ENCODE assay signal across 10 cellular contexts in the genomic region with DNA sequence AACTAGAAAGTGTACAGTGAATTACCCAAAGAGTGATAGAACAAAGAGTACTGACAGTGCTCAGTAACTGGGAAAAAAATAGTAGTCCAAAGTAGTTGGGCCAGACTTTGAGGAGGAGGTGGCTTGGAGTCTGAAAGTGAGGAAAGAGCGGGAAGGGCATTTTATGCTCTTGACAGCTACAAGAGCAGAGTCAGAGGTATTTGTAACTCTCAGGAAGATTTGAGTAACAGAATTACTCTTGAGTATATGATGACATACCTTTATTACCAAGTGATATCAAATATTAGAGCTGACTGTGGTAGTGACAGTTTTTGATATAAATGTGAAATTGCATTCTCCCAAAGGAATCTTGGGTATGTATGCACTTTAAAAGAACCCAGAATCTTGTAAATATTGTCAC. TPM values are rescaled to one million over a fixed set of nuclear protein-coding genes. Genes with fewer than 3 reads are reported as not detected.
DNase-seq lines count a peak whose midpoint lies in the region; ATAC-seq and TF ChIP-seq lines count a peak whose summit lies in the region.
"Had no signal": no experiment of that assay in that cellular context is flagged by ENCODE, and none has a peak within 500 bp of the region (broad histone marks: within the 10 kb centered on the region; RNA-seq: fewer than 3 reads in every experiment).

No MANE protein-coding gene starts in this region.

- intact Hi-C loops in adrenal gland (cut with DNase I) = no loop called here

- H3K4me1 Mint-ChIP-seq in activated T-cell treated with anti-CD3 and anti-CD28 coated beads, Interleukin-2, amount 50 U/mL, for 24 hours (ENCODE audit: low read depth) = peaks cover 66% of the 10 kb centered on the region
- H3K4me1 Mint-ChIP-seq in stimulated activated naive CD8-positive, alpha-beta T cell treated with anti-CD3 and anti-CD28 coated beads, Interleukin-15, amount 100 ng/mL, for 72 hours = peaks cover 68% of the 10 kb centered on the region

- peaks cover 17% of the 10 kb centered on the region for H3K36me3 Mint-ChIP-seq in activated T-cell treated with anti-CD3 and anti-CD28 coated beads, Interleukin-2, amount 50 U/mL, for 24 hours (ENCODE audit: low read depth)

- WGBS in adrenal gland, 4 donors = 67 to 82% (median 77%) methylated on average over 1 of the region's 1 CpG

- no peak for DNase-seq in activated T-cell treated with anti-CD3 and anti-CD28 coated beads, Interleukin-2, amount 50 U/mL, for 24 hours
- DNase-seq in activated T-cell treated with anti-CD3 and anti-CD28 coated beads for 4 hours (no peak), foreskin fibroblast (no peak), islet precursor cell (no peak), Peyer's patch (no peak), adrenal gland (no peak)
- no peak for DNase-seq in stimulated activated naive CD8-positive, alpha-beta T cell treated with anti-CD3 and anti-CD28 coated beads, Interleukin-15, amount 100 ng/mL, for 72 hours
- DNase-seq: activated gamma-delta T cell treated with Interleukin-2 at 50 U/mL for 16 hours had no signal

- H3K27ac ChIP-seq in Peyer's patch (no peak overlapping the region), adrenal gland (no peak overlapping the region)
- H3K27ac ChIP-seq: neutrophil had no signal

- no peaks in the 10 kb centered on the region for H3K27me3 Mint-ChIP-seq in activated T-cell treated with anti-CD3 and anti-CD28 coated beads, Interleukin-2, amount 50 U/mL, for 24 hours
- H3K27me3 Mint-ChIP-seq in stimulated activated naive CD8-positive, alpha-beta T cell treated with anti-CD3 and anti-CD28 coated beads, Interleukin-15, amount 100 ng/mL, for 72 hours = no peaks in the 10 kb centered on the region

- peak overlapping the region; percentile 16 for H3K27ac Mint-ChIP-seq in activated T-cell treated with anti-CD3 and anti-CD28 coated beads, Interleukin-2, amount 50 U/mL, for 24 hours
- H3K27ac Mint-ChIP-seq in stimulated activated naive CD8-positive, alpha-beta T cell treated with anti-CD3 and anti-CD28 coated beads, Interleukin-15, amount 100 ng/mL, for 72 hours = peak overlapping the region in 1 of 2 donors; percentile 13

- no peaks in the 10 kb centered on the region for H3K27me3 ChIP-seq in Peyer's patch
- no peaks in the 10 kb centered on the region for H3K27me3 ChIP-seq in adrenal gland
- H3K27me3 ChIP-seq: neutrophil had no signal

- no peaks in the 10 kb centered on the region for H3K9me3 Mint-ChIP-seq in activated T-cell treated with anti-CD3 and anti-CD28 coated beads, Interleukin-2, amount 50 U/mL, for 24 hours
- no peaks in the 10 kb centered on the region for H3K9me3 Mint-ChIP-seq in stimulated activated naive CD8-positive, alpha-beta T cell treated with anti-CD3 and anti-CD28 coated beads, Interleukin-15, amount 100 ng/mL, for 72 hours

- ATAC-seq in stimulated activated naive CD8-positive, alpha-beta T cell treated with anti-CD3 and anti-CD28 coated beads, Interleukin-15, amount 100 ng/mL, for 72 hours = no peak

- peak overlapping the region; percentile 94 for H3K4me3 Mint-ChIP-seq in activated T-cell treated with anti-CD3 and anti-CD28 coated beads, Interleukin-2, amount 50 U/mL, for 24 hours
- H3K4me3 Mint-ChIP-seq in stimulated activated naive CD8-positive, alpha-beta T cell treated with anti-CD3 and anti-CD28 coated beads, Interleukin-15, amount 100 ng/mL, for 72 hours = peak overlapping the region; percentile 98 to 99

- H3K36me3 ChIP-seq in Peyer's patch = no peaks in the 10 kb centered on the region
- H3K36me3 ChIP-seq in adrenal gland (replicated peaks in 1 of 2) = no peaks in the 10 kb centered on the region
- H3K36me3 ChIP-seq: neutrophil had no signal

- H3K4me3 ChIP-seq in WI38 (ENCODE audit: low read depth, low read length) = peak overlapping the region; percentile 99
- peak overlapping the region; percentile 92 for H3K4me3 ChIP-seq in foreskin fibroblast (ENCODE audit: low read depth in 1 of 2, low read length in 2 of 2)
- peak overlapping the region in 1 of 4 donors; percentile 75 for H3K4me3 ChIP-seq in Peyer's patch
- H3K4me3 ChIP-seq in adrenal gland = peak overlapping the region in 1 of 4 donors; percentile 13

- H3K4me1 ChIP-seq in Peyer's patch = peaks cover 0 to 23% (median 2%) of the 10 kb centered on the region in 4 donors
- peaks cover 12 to 40% of the 10 kb centered on the region in 2 donors for H3K4me1 ChIP-seq in adrenal gland (replicated peaks in 1 of 2)

- TF ChIP-seq CTCF in WI38 (IDR thresholded peaks at IDR 0.05; ENCODE audit: low read depth, low read length) (no peak), foreskin fibroblast (IDR thresholded peaks at IDR 0.05; ENCODE audit: low read depth, low read length) (no peak), Peyer's patch (IDR thresholded peaks at IDR 0.05) (no peak), adrenal gland (IDR thresholded peaks at IDR 0.05) (no peak)

- no peaks in the 10 kb centered on the region for H3K9me3 ChIP-seq in Peyer's patch
- H3K9me3 ChIP-seq in adrenal gland (replicated peaks in 1 of 3) = no peaks in the 10 kb centered on the region
- H3K9me3 ChIP-seq: neutrophil had no signal

- no peak for TF ChIP-seq POLR2A in Peyer's patch (IDR thresholded peaks at IDR 0.05)
- TF ChIP-seq POLR2A in adrenal gland (IDR thresholded peaks at IDR 0.05) = no peak

RNA-seq across cellular contexts. Expression of a gene that starts 2.2 kb away (rescaled TPM):
- total RNA-seq in Peyer's patch (10 to 100 TPM; 19.1 to 40.9 (median 22.4) TPM), adrenal gland (100 to 1,000 TPM in 2 of 8 donors, 10 to 100 TPM in 6; 23.1 to 181 (median 60.4) TPM)
- polyA plus RNA-seq in adrenal gland = 100 to 1,000 TPM in 1 of 3 donors, 10 to 100 TPM in 1, 1 to 10 TPM in 1; 7.5 to 109 (median 13.7) TPM
